1 cellular context compared by ENCODE assay signal in the genomic region with DNA sequence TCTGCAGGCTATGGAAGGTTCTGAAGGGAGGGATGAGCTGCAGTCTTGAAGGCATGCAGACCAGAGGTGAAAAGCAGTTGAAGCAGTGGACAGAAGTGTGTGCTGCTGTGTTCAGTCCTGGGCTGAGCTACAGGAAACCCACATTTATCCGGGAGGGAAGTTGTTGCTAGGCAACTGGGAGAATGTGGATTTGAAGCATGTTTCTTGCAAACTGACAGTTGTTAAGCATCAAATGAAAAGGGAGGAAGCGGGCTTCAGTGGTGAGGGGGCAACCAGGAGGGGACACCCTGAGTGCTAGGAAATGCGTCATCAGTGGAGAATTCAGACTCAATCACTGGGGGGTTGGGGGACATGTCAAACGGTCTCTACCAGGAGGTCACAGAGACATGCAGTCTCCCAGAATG.
TF ChIP-seq lines count a peak whose summit lies in the region.

No MANE protein-coding gene starts in this region.

TF ChIP-seq in IMR-90, 13 proteins besides CTCF, POLR2A, EP300 and RAD21 (continued from another document):
- no peak for TF ChIP-seq MXI1 (IDR thresholded peaks at IDR 0.05; ENCODE audit: borderline replicate concordance, low read depth, low read length)
- TF ChIP-seq NFE2L2 (IDR thresholded peaks at IDR 0.05; ENCODE audit: low read depth, low read length) = no peak
- TF ChIP-seq RCOR1 (IDR thresholded peaks at IDR 0.05; ENCODE audit: insufficient replicate concordance, low read length) = no peak
- no peak for TF ChIP-seq CEBPB (IDR thresholded peaks at IDR 0.05; ENCODE audit: low read depth, low read length)
- TF ChIP-seq FOS (IDR thresholded peaks at IDR 0.05; ENCODE audit: low read depth, low read length) = no peak
- TF ChIP-seq SMC3 (IDR thresholded peaks at IDR 0.05; ENCODE audit: low read depth, low read length) = no peak
- TF ChIP-seq CHD1 (IDR thresholded peaks at IDR 0.05; ENCODE audit: low read depth, low read length) = no peak
- TF ChIP-seq RFX5 (IDR thresholded peaks at IDR 0.05; ENCODE audit: low read depth, low read length) = no peak
